8 cellular contexts compared by ENCODE assay signal in genomic region chr11:47184711-47185304, GRCh38. TPM values are rescaled to one million over a fixed set of nuclear protein-coding genes. Genes with fewer than 3 reads are reported as not detected.
A peak's percentile ranks its signal among the peaks of the same experiment; 100 is the strongest.
DNase-seq lines count a peak whose midpoint lies in the region; ATAC-seq and TF ChIP-seq lines count a peak whose summit lies in the region.

No MANE protein-coding gene starts in this region.

- no peak overlapping the region for H3K9ac ChIP-seq in Loucy (ENCODE audit: low read depth, low read length, poor library complexity, severe bottlenecking)

- intact Hi-C loops in left lung (cut with DNase I) = no loop called here

- peak overlapping the region; percentile 89 for H3K4me2 ChIP-seq in Loucy (ENCODE audit: low read depth, low read length, poor library complexity, severe bottlenecking)

- H3K4me3 ChIP-seq in Loucy (ENCODE audit: low read length, poor library complexity, severe bottlenecking) (no peak overlapping the region), cardiac fibroblast (replicated peaks in 1 of 2; ENCODE audit: low read depth in 2 of 2, low read length in 2 of 2) (peak overlapping the region; percentile 65 to 76), left lung (peak overlapping the region; percentile 54 to 65)

- peaks cover 12% of the 10 kb centered on the region for H3K4me1 ChIP-seq in Loucy (ENCODE audit: insufficient read depth, low read length, poor library complexity, severe bottlenecking)
- peaks cover 18 to 30% of the 10 kb centered on the region in 2 donors for H3K4me1 ChIP-seq in left lung

- H4K20me1 ChIP-seq in Loucy (ENCODE audit: insufficient read depth, low read length, poor library complexity, severe bottlenecking) = no peaks in the 10 kb centered on the region

- TF ChIP-seq CTCF in Loucy (conservative IDR thresholded peaks at IDR 0.05; ENCODE audit: low read length) (no peak), cardiac fibroblast (IDR thresholded peaks at IDR 0.05; ENCODE audit: low read depth, low read length) (no peak), left lung (IDR thresholded peaks at IDR 0.05) (no peak)

- no peaks in the 10 kb centered on the region for H3K9me3 ChIP-seq in Loucy (ENCODE audit: insufficient read depth, low read depth, low read length)
- no peaks in the 10 kb centered on the region for H3K9me3 ChIP-seq in left lung

- no peaks in the 10 kb centered on the region for H3K36me3 ChIP-seq in Loucy (ENCODE audit: insufficient read depth, low read length)
- peaks cover 0 to 8% of the 10 kb centered on the region in 2 donors for H3K36me3 ChIP-seq in left lung

- H3K79me2 ChIP-seq in Loucy (ENCODE audit: insufficient read depth, low read length) = no peaks in the 10 kb centered on the region

- H2AFZ ChIP-seq in Loucy (ENCODE audit: low read length) = no peak overlapping the region

- H3K9me2 ChIP-seq in Loucy (replicated peaks; ENCODE audit: low read depth, low read length) = no peaks in the 10 kb centered on the region

- H3K27ac ChIP-seq in left lung (peak overlapping the region; percentile 78 to 80), substantia nigra (ENCODE audit: low read depth, low read length, poor library complexity, severe bottlenecking) (peak overlapping the region; percentile 98)

- peak; percentile 27 to 33 for DNase-seq in cardiac fibroblast (ENCODE audit: low read depth in 2 of 2)
- peak in 1 of 2 donors; percentile 64 for DNase-seq in left lung
- DNase-seq in substantia nigra (lab: John Stamatoyannopoulos, UW) = peak; percentile 36 to 94 (median 79)
- DNase-seq in stimulated activated CD4-positive, alpha-beta T cell treated with anti-CD3 and anti-CD28 coated beads, Interleukin-1b, Interleukin-23, amount 100 ng/mL, for 48 hours = no peak
- no peak for DNase-seq in central memory CD4-positive, alpha-beta T cell

- ATAC-seq in left lung = peak; percentile 26
- ATAC-seq in GM21786 (IDR thresholded peaks at IDR 0.05; ENCODE audit: unreplicated experiment) = no peak
- no peak for ATAC-seq in GM18907 (IDR thresholded peaks at IDR 0.05; ENCODE audit: unreplicated experiment)

- peaks cover 15% of the 10 kb centered on the region for H3K27me3 ChIP-seq in Loucy (ENCODE audit: insufficient read depth, low read length, poor library complexity, severe bottlenecking)
- H3K27me3 ChIP-seq in left lung = peaks cover 4 to 57% of the 10 kb centered on the region in 2 donors

- no peaks in the 10 kb centered on the region for H3F3A ChIP-seq in Loucy (ENCODE audit: low read depth)

RNA-seq across cellular contexts. Expression of gene PACSIN3, which starts 1.4 kb away (rescaled TPM):
- 10 to 100 TPM; 32.9 to 44.2 TPM for total RNA-seq in left lung

RNA-seq across cellular contexts. Expression of gene ARFGAP2, which starts 8.1 kb away (rescaled TPM):
- total RNA-seq in left lung = 10 to 100 TPM; 79.1 to 86.3 TPM

RNA-seq across cellular contexts. Expression of gene DDB2, which starts 30.0 kb away (rescaled TPM):
- total RNA-seq in left lung = 10 to 100 TPM; 32.0 to 33.1 TPM

Comparison
In these comparisons a context has a peak if more than half of its experiments do, and no peak if none do; other contexts are left out.
1. DNase-seq: peak in cardiac fibroblast (2 of 2) and substantia nigra (49 of 49); none in stimulated activated CD4-positive, alpha-beta T cell treated with anti-CD3 and anti-CD28 coated beads, Interleukin-1b, Interleukin-23, amount 100 ng/mL, for 48 hours (single experiment) and central memory CD4-positive, alpha-beta T cell (single experiment).